ENCODE assay signal across 13 cellular contexts in the genomic region with DNA sequence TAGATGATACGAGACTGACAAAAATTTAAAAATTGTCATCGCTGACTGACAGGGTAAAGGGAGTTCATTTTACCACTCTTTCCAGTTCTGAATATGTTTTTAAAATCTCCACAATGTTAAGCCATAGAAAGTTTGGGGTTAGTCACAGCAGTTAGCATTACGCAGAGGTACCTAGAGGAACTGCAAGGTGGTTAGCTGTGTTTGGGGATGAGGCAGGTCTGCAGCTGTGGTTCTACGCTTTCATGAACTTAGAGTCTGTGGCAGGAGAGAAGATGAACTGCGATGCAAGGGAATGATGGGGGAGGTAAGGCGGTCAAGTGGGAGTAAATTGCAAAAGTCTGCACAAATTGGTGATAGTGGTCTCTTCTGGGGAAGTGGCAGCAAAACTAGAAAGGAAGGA. TPM values are rescaled to one million over a fixed set of nuclear protein-coding genes. Genes with fewer than 3 reads are reported as not detected.
DNase-seq lines count a peak whose midpoint lies in the region; ATAC-seq lines count a peak whose summit lies in the region.
"Had no signal": no experiment of that assay in that cellular context is flagged by ENCODE, and none has a peak within 500 bp of the region (broad histone marks: within the 10 kb centered on the region; RNA-seq: fewer than 3 reads in every experiment).

No MANE protein-coding gene starts in this region.

- no peaks in the 10 kb centered on the region for H3K27me3 ChIP-seq in BLaER1 treated with 17β-estradiol and CSF1 and Interleukin-3, amounts not matched to agents 10 nM and 100 nM
- H3K27me3 ChIP-seq: Peyer's patch had no signal

- H3K27me3 Mint-ChIP-seq in immature natural killer cell (ENCODE audit: low read depth in 3 of 3): peaks cover 0 to 16% (median 0%) of the 10 kb centered on the region in 3 donors

- DNase-seq in MV-4-11 (lab: John Stamatoyannopoulos, UW): peak; percentile 34
- DNase-seq in iPS-NIHi11 (ENCODE audit: low spot score): no peak
- no peak for DNase-seq in immature natural killer cell
- DNase-seq: activated T-cell treated with anti-CD3 and anti-CD28 coated beads, Interleukin-2, amount 50 U/mL, for 4 hours; erythroblast; HCEC 1CT; Peyer's patch had no signal

- H4K20me1 ChIP-seq in BLaER1 treated with 17β-estradiol and CSF1 and Interleukin-3, amounts not matched to agents 10 nM and 100 nM: no peaks in the 10 kb centered on the region

- H3K36me3 ChIP-seq in BLaER1 treated with 17β-estradiol and CSF1 and Interleukin-3, amounts not matched to agents 10 nM and 100 nM: peaks cover 0 to 6% (median 0%) of the 10 kb centered on the region in 11 experiments; a peak in 2 of 22 replicates
- H3K36me3 ChIP-seq: Peyer's patch had no signal

- H3K36me3 Mint-ChIP-seq in immature natural killer cell: no peaks in the 10 kb centered on the region

- H3K9me3 Mint-ChIP-seq in immature natural killer cell: peaks cover 0 to 2% (median 0%) of the 10 kb centered on the region in 6 donors
- H3K9me3 Mint-ChIP-seq: activated T-cell treated with anti-CD3 and anti-CD28 coated beads, Interleukin-2, amount 50 U/mL, for 4 hours had no signal

- peaks cover 5 to 28% (median 11%) of the 10 kb centered on the region in 11 experiments; a peak in 18 of 22 replicates for H3K9me3 ChIP-seq in BLaER1 treated with 17β-estradiol and CSF1 and Interleukin-3, amounts not matched to agents 10 nM and 100 nM (replicated peaks in 1 of 11)
- H3K9me3 ChIP-seq: Peyer's patch had no signal

- ATAC-seq in GM19372 (IDR thresholded peaks at IDR 0.05; ENCODE audit: low read depth, unreplicated experiment) (peak; percentile 70), HG02852 (IDR thresholded peaks at IDR 0.05; ENCODE audit: unreplicated experiment) (peak; percentile 97), GM19324 (IDR thresholded peaks at IDR 0.05; ENCODE audit: low FRiP score, unreplicated experiment) (no peak), GM18517 (IDR thresholded peaks at IDR 0.05; ENCODE audit: unreplicated experiment) (no peak)
- ATAC-seq: activated T-cell treated with anti-CD3 and anti-CD28 coated beads, Interleukin-2, amount 50 U/mL, for 4 hours had no signal

- H3K27ac Mint-ChIP-seq in immature natural killer cell: no peak overlapping the region

- H3K4me2 ChIP-seq in BLaER1 treated with 17β-estradiol and CSF1 and Interleukin-3, amounts not matched to agents 10 nM and 100 nM: peak overlapping the region; percentile 45 to 84 (median 74)

- H3K4me1 ChIP-seq in BLaER1 treated with 17β-estradiol and CSF1 and Interleukin-3, amounts not matched to agents 10 nM and 100 nM: peaks cover 12 to 54% (median 28%) of the 10 kb centered on the region in 10 experiments
- H3K4me1 ChIP-seq: Peyer's patch had no signal

- peak overlapping the region in 6 of 11 experiments; percentile 31 to 65 (median 52); a peak in 9 of 22 replicates for H3K27ac ChIP-seq in BLaER1 treated with 17β-estradiol and CSF1 and Interleukin-3, amounts not matched to agents 10 nM and 100 nM
- H3K27ac ChIP-seq: Peyer's patch had no signal

- H3K4me3 Mint-ChIP-seq in immature natural killer cell: no peak overlapping the region
- H3K4me3 Mint-ChIP-seq: activated T-cell treated with anti-CD3 and anti-CD28 coated beads, Interleukin-2, amount 50 U/mL, for 4 hours had no signal

- H3K4me1 Mint-ChIP-seq in immature natural killer cell: no peaks in the 10 kb centered on the region

- peak overlapping the region in 2 of 10 experiments; percentile 3 to 10; a peak in 2 of 20 replicates for H3K4me3 ChIP-seq in BLaER1 treated with 17β-estradiol and CSF1 and Interleukin-3, amounts not matched to agents 10 nM and 100 nM
- H3K4me3 ChIP-seq: Peyer's patch, skin epidermis had no signal

- peak overlapping the region in 3 of 11 experiments; percentile 9 to 42 (median 23); a peak in 3 of 22 replicates for H3K9ac ChIP-seq in BLaER1 treated with 17β-estradiol and CSF1 and Interleukin-3, amounts not matched to agents 10 nM and 100 nM

RNA-seq across cellular contexts. Expression of a gene that starts 38.8 kb away (rescaled TPM):
- 10 to 100 TPM; 37.7 to 57.4 (median 50.2) TPM for polyA plus RNA-seq in immature natural killer cell

Comparison
In these comparisons a context has a peak if more than half of its experiments do, and no peak if none do; other contexts are left out.
1. ATAC-seq: peak in GM19372 (single experiment) and HG02852 (single experiment); none in GM19324 (single experiment) and GM18517 (single experiment).